ENCODE assay signal across 6 cellular contexts in the genomic region with DNA sequence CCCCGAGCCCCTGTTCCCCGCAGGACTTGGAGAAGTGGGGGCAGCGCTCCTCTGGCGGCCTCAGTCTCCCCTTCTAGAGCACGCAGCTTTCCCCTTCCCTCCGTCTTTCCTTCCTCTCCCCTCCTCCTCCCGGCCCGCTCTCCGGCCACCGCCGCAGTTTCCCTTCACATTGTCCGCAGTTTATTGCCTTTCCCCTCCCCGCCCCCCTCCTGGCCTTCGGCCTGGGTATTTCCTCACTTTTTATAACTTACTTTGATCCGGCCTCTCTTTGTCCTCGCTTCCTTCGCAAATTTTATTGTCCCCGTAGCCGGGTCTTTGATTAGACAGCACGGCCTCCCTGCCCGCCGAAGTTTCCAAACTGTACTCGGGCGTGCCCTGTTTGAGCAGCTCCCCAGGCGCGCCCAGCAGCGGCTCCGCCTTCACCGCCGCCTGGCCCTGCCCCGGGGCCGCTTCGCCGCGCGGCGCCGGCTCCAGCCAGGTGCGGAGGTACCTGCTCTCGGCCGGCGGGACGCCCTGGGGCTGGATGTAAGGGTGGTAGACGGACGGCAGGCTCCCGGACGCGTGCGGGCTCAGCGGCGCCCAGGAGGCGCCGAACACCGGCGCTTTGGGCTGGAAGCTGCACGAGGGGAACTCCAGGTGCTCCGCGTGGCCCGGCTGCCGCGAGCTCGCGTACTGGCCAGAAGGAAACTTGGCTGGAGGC. TPM values are rescaled to one million over a fixed set of nuclear protein-coding genes. Genes with fewer than 3 reads are reported as not detected.
DNase-seq lines count a peak whose midpoint lies in the region; ATAC-seq and TF ChIP-seq lines count a peak whose summit lies in the region.

No MANE protein-coding gene starts in this region.

- H3K9me3 Mint-ChIP-seq in mesothelial cell of epicardium: no peaks in the 10 kb centered on the region

- ATAC-seq in HG03097 (IDR thresholded peaks at IDR 0.05; ENCODE audit: low FRiP score, unreplicated experiment): no peak

- peak; percentile 58 for DNase-seq in NCI-H510A (lab: John Stamatoyannopoulos, UW)
- DNase-seq in NCI-H510A treated with DMSO at 0.1 percent for 48 hours (lab: John Stamatoyannopoulos, UW): no peak
- peak; percentile 59 for DNase-seq in activated naive CD4-positive, alpha-beta T cell treated with anti-CD3 and anti-CD28 coated beads, Interleukin-2, amount 50 U/mL, for 16 hours
- peak in 1 of 2 experiments; percentile 79 for DNase-seq in mesothelial cell of epicardium (ENCODE audit: low spot score in 2 of 2, unreplicated experiment in 2 of 2)
- DNase-seq in KG1 (lab: John Stamatoyannopoulos, UW): no peak

- H3K36me3 Mint-ChIP-seq in mesothelial cell of epicardium: peaks cover 24% of the 10 kb centered on the region

- H3K4me3 Mint-ChIP-seq in mesothelial cell of epicardium: peak overlapping the region; percentile 84

- TF ChIP-seq CTCF in mesothelial cell of epicardium (IDR thresholded peaks at IDR 0.05; ENCODE audit: unreplicated experiment): no peak

- H3K27me3 Mint-ChIP-seq in mesothelial cell of epicardium (ENCODE audit: low read depth): peaks cover 87% of the 10 kb centered on the region

- H3K4me1 Mint-ChIP-seq in mesothelial cell of epicardium: peaks cover 52% of the 10 kb centered on the region

- peak overlapping the region; percentile 90 for H3K27ac Mint-ChIP-seq in mesothelial cell of epicardium

RNA-seq across cellular contexts. Expression of gene HOXB9, which starts 0.5 kb away (rescaled TPM):
- 33.8 to 35.4 TPM (median 34.4 TPM) in 3 replicates for total RNA-seq in mesothelial cell of epicardium

RNA-seq across cellular contexts. Expression of gene HOXB8, which starts 10.6 kb away (rescaled TPM):
- 75.7 to 82.4 TPM (median 78.8 TPM) in 3 replicates for total RNA-seq in mesothelial cell of epicardium

RNA-seq across cellular contexts. Expression of gene HOXB7, which starts 14.8 kb away (rescaled TPM):
- total RNA-seq in mesothelial cell of epicardium: 18.6 to 20.3 TPM (median 19.5 TPM) in 3 replicates

RNA-seq across cellular contexts. Expression of gene HOXB6, which starts 20.9 kb away (rescaled TPM):
- total RNA-seq in mesothelial cell of epicardium: 56.4 to 63.1 TPM (median 59.7 TPM) in 3 replicates

RNA-seq across cellular contexts. Expression of gene HOXB5, which starts 32.1 kb away (rescaled TPM):
- total RNA-seq in mesothelial cell of epicardium: 28.6 to 32.4 TPM (median 31.1 TPM) in 3 replicates

Comparison
In these comparisons a context has a peak if more than half of its experiments do, and no peak if none do; other contexts are left out.
1. DNase-seq: peak in NCI-H510A (single experiment) and activated naive CD4-positive, alpha-beta T cell treated with anti-CD3 and anti-CD28 coated beads, Interleukin-2, amount 50 U/mL, for 16 hours (single experiment); none in NCI-H510A treated with DMSO at 0.1 percent for 48 hours (single experiment) and KG1 (single experiment).